Comparison of ENCODE assay signal across 7 cellular contexts in the genomic region with DNA sequence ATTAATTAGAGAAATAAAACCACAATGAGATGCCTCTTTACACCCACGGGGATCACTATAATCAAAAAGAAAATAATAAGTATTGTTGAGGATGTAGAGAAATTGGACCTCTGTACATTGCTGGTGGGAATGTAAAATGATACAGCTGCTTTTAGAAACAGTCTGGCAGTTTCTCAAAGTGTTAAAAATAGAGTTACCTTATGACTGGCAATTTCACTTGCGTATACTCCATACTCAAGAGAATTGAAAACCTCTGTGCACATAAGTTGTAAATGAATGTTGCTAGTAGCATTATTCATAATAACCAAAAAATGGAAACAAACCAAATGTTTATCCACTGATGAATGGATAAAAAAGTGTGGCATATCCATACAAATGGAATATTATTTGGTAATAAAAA. TPM values are rescaled to one million over a fixed set of nuclear protein-coding genes. Genes with fewer than 3 reads are reported as not detected.
DNase-seq lines count a peak whose midpoint lies in the region; ATAC-seq, FAIRE-seq and TF ChIP-seq lines count a peak whose summit lies in the region.
"Not testable (repeated sequence)": the region's sequence is repeated elsewhere in the genome, so short reads cannot be mapped to it uniquely, and the experiment has no call there.

No MANE protein-coding gene starts in this region.

- H3K4me1 ChIP-seq in GM12878 (ENCODE audit: control insufficient read depth, insufficient read depth, low read length), result not testable (repeated sequence)

- in situ Hi-C loops in GM12878 (cut with MboI), result not testable (repeated sequence)

- CTCF ChIA-PET in GM12878 (lab: Yijun Ruan, JAX), result not testable (repeated sequence)

- TF ChIP-seq CTCF in GM12878 (IDR thresholded peaks at IDR 0.05 in 2 of 3, conservative IDR thresholded peaks at IDR 0.05 in 1 of 3; ENCODE audit: control insufficient read depth in 2 of 3, extremely low read depth in 1 of 3, insufficient read depth in 1 of 3, low read depth in 3 of 3, low read length in 3 of 3), result not testable (repeated sequence)

- 0% methylated on average over 1 of the region's 2 CpGs for WGBS in GM12878 (ENCODE audit: insufficient coverage, insufficient replicate concordance, low lambda C conversion rate, missing lambda C conversion rate)

- FAIRE-seq in GM12878 (lab: Jason Lieb, UNC), result not testable (repeated sequence)

- H3K9ac ChIP-seq in GM12878 (ENCODE audit: control insufficient read depth, insufficient read depth, low read length), result not testable (repeated sequence)

- TF ChIP-seq POLR2A in GM12878 (IDR thresholded peaks at IDR 0.05; ENCODE audit: low read depth, low read length), result not testable (repeated sequence)

- not testable (repeated sequence) for H3K36me3 ChIP-seq in GM12878 (ENCODE audit: control insufficient read depth in 2 of 2, insufficient read depth in 2 of 2, low read length in 1 of 2)

- H3K79me2 ChIP-seq in GM12878 (ENCODE audit: control insufficient read depth, insufficient read depth, low read length), result peaks cover 27% of the 10 kb centered on the region

- not testable (repeated sequence) for H3K4me2 ChIP-seq in GM12878 (ENCODE audit: control insufficient read depth, insufficient read depth)

- intact Hi-C loops in GM12878 (cut with micrococcal nuclease; ENCODE audit: unreplicated experiment), result not testable (repeated sequence)

- H2AFZ ChIP-seq in GM12878 (ENCODE audit: control insufficient read depth, low read depth, low read length), result not testable (repeated sequence)

- SMC1A ChIA-PET in GM12878 (lab: Charles Lee; ENCODE audit: uncharacterized antibody, unreplicated experiment), result not testable (repeated sequence)

- RAD21 ChIA-PET in GM12878 (lab: Charles Lee; ENCODE audit: unreplicated experiment), result not testable (repeated sequence)

- not testable (repeated sequence) for H3K9me3 ChIP-seq in GM12878 (replicated peaks; ENCODE audit: control insufficient read depth, insufficient read depth, low read length)

- not testable (repeated sequence) for TF ChIP-seq EP300 in GM12878 (IDR thresholded peaks at IDR 0.05; ENCODE audit: borderline replicate concordance in 1 of 2, control insufficient read depth in 1 of 2, low read depth in 2 of 2, low read length in 2 of 2)

- DNase-seq in GM12878 (ENCODE audit: low read depth, low spot score), result not testable (repeated sequence)

- POLR2A ChIA-PET in GM12878 (lab: Charles Lee), result not testable (repeated sequence)

- peak overlapping the region; percentile 48 for H3K27ac ChIP-seq in GM12878 (ENCODE audit: control insufficient read depth, insufficient read depth)

- H4K20me1 ChIP-seq in GM12878 (ENCODE audit: control insufficient read depth, insufficient read depth), result not testable (repeated sequence)

- BruUV-seq in GM12878 (replicated peaks; lab: Mats Ljungman, UMichigan), result not testable (repeated sequence)

- ATAC-seq in GM18520 (IDR thresholded peaks at IDR 0.05; ENCODE audit: unreplicated experiment) (peak; percentile 71), GM19328 (IDR thresholded peaks at IDR 0.05; ENCODE audit: unreplicated experiment) (peak; percentile 58), GM21576 (IDR thresholded peaks at IDR 0.05; ENCODE audit: unreplicated experiment) (peak; percentile 88), HG02759 (IDR thresholded peaks at IDR 0.05; ENCODE audit: unreplicated experiment) (peak; percentile 70), HG03045 (IDR thresholded peaks at IDR 0.05; ENCODE audit: unreplicated experiment) (peak; percentile 69), HG03378 (IDR thresholded peaks at IDR 0.05; ENCODE audit: unreplicated experiment) (peak; percentile 80), GM12878 (peak; percentile 80)

- H3K27me3 ChIP-seq in GM12878 (replicated peaks in 1 of 2; ENCODE audit: control insufficient read depth in 2 of 2, insufficient read depth in 2 of 2, low read length in 1 of 2), result not testable (repeated sequence)

- not testable (repeated sequence) for H3K4me3 ChIP-seq in GM12878

- TF ChIP-seq RAD21 in GM12878 (IDR thresholded peaks at IDR 0.05; ENCODE audit: insufficient read depth, low read depth, low read length), result not testable (repeated sequence)

TF ChIP-seq in GM12878, 131 proteins besides CTCF, POLR2A, EP300 and RAD21:
- peak; percentile 37; the same call in 1 of the 2 replicates for TF ChIP-seq JUNB (IDR thresholded peaks at IDR 0.05)

RNA-seq across cellular contexts. Expression of a gene that starts 6.3 kb away (rescaled TPM):
- total RNA-seq in GM12878 (2013; cell fraction: nucleolus; rRNA removed), result 104 and 107 TPM in 2 replicates
- total RNA-seq in GM12878 (2014; rRNA removed) (25.3 and 28.6 TPM in 2 replicates), GM12878 (2014; rRNA removed; fragmentation: Illumina TruSeq; extraction: Trizol) (17.0 and 19.5 TPM in 2 replicates), GM12878 (2021) (19.4 and 23.8 TPM in 2 replicates)
- polyA plus RNA-seq in GM12878 (2011; ENCODE audit: low read depth), result 8.6 TPM
- polyA plus RNA-seq in GM12878 (2011; rRNA removed) (19.4 and 21.7 TPM in 2 replicates), GM12878 (2014; fragmentation: Illumina TruSeq; extraction: Trizol) (15.8 and 16.3 TPM in 2 replicates), GM12878 (2014; fragmentation: Nextera tagmentation; extraction: Ambion mirVana) (1 to 10 TPM; 5.0 to 6.0 TPM), GM12878 (2014; rRNA removed) (30.4 and 31.0 TPM in 2 replicates), GM12878 (2016; fragmentation: Nextera tagmentation; extraction: Ambion mirVana) (10 to 100 TPM; 15.6 to 16.0 TPM)
- polyA plus RNA-seq in GM12878 (2011; cell fraction: cytosol; rRNA removed), result 9.7 and 10.2 TPM in 2 replicates
- 38.0 and 65.9 TPM in 2 replicates for polyA plus RNA-seq in GM12878 (2011; cell fraction: nucleus; rRNA removed)
- 10.3 and 13.6 TPM in 2 replicates for polyA plus RNA-seq in GM12878 (2012)
- polyA minus RNA-seq in GM12878 (2011; rRNA and poly(A)+ RNA removed), result 14.5 and 19.5 TPM in 2 replicates
- polyA minus RNA-seq in GM12878 (2011; cell fraction: cytosol; rRNA and poly(A)+ RNA removed), result 6.1 and 7.7 TPM in 2 replicates
- 33.7 and 61.8 TPM in 2 replicates for polyA minus RNA-seq in GM12878 (2011; cell fraction: nucleus; rRNA and poly(A)+ RNA removed)

RNA-seq across cellular contexts. Expression of a gene that starts 6.3 kb away (rescaled TPM):
- 115 and 130 TPM in 2 replicates for total RNA-seq in GM12878 (2013; cell fraction: nucleolus; rRNA removed)
- total RNA-seq in GM12878 (2014; rRNA removed), result 22.5 and 30.2 TPM in 2 replicates
- 34.5 and 35.4 TPM in 2 replicates for total RNA-seq in GM12878 (2014; rRNA removed; fragmentation: Illumina TruSeq; extraction: Trizol)
- total RNA-seq in GM12878 (2021), result 26.4 and 28.3 TPM in 2 replicates
- 7.6 TPM for polyA plus RNA-seq in GM12878 (2011; ENCODE audit: low read depth)
- polyA plus RNA-seq in GM12878 (2011; rRNA removed), result 18.7 and 23.6 TPM in 2 replicates
- 9.1 and 9.7 TPM in 2 replicates for polyA plus RNA-seq in GM12878 (2011; cell fraction: cytosol; rRNA removed)
- polyA plus RNA-seq in GM12878 (2011; cell fraction: nucleus; rRNA removed), result 18.4 and 18.7 TPM in 2 replicates
- 9.8 and 13.6 TPM in 2 replicates for polyA plus RNA-seq in GM12878 (2012)
- polyA plus RNA-seq in GM12878 (2014; fragmentation: Illumina TruSeq; extraction: Trizol), result 21.4 and 25.2 TPM in 2 replicates
- 1 to 10 TPM; 4.8 to 6.2 TPM for polyA plus RNA-seq in GM12878 (2014; fragmentation: Nextera tagmentation; extraction: Ambion mirVana)
- 19.2 and 19.7 TPM in 2 replicates for polyA plus RNA-seq in GM12878 (2014; rRNA removed)
- polyA plus RNA-seq in GM12878 (2016; fragmentation: Nextera tagmentation; extraction: Ambion mirVana), result 10 to 100 TPM; 28.5 to 29.4 TPM
- polyA minus RNA-seq in GM12878 (2011; rRNA and poly(A)+ RNA removed), result 28.6 and 33.3 TPM in 2 replicates
- 9.8 and 10.4 TPM in 2 replicates for polyA minus RNA-seq in GM12878 (2011; cell fraction: cytosol; rRNA and poly(A)+ RNA removed)
- polyA minus RNA-seq in GM12878 (2011; cell fraction: nucleus; rRNA and poly(A)+ RNA removed), result 29.4 and 48.2 TPM in 2 replicates

RNA-seq across cellular contexts. Expression of a gene that starts 40.1 kb away (rescaled TPM):
- 49.3 and 53.2 TPM in 2 replicates for total RNA-seq in GM12878 (2013; cell fraction: nucleolus; rRNA removed)
- total RNA-seq in GM12878 (2014; rRNA removed) (12.6 and 14.3 TPM in 2 replicates), GM12878 (2014; rRNA removed; fragmentation: Illumina TruSeq; extraction: Trizol) (10.2 and 11.1 TPM in 2 replicates), GM12878 (2021) (14.3 and 14.7 TPM in 2 replicates)
- polyA plus RNA-seq in GM12878 (2011; ENCODE audit: low read depth), result 7.8 TPM
- polyA plus RNA-seq in GM12878 (2011; rRNA removed) (15.3 and 19.7 TPM in 2 replicates), GM12878 (2014; fragmentation: Illumina TruSeq; extraction: Trizol) (17.0 and 20.3 TPM in 2 replicates), GM12878 (2014; fragmentation: Nextera tagmentation; extraction: Ambion mirVana) (1 to 10 TPM in 1 of 2 experiments, under 1 TPM in 1; 0.66 to 2.5 TPM), GM12878 (2014; rRNA removed) (24.0 and 26.0 TPM in 2 replicates), GM12878 (2016; fragmentation: Nextera tagmentation; extraction: Ambion mirVana) (1 to 10 TPM; 7.8 to 8.6 TPM)
- 9.6 and 14.6 TPM in 2 replicates for polyA plus RNA-seq in GM12878 (2011; cell fraction: cytosol; rRNA removed)
- polyA plus RNA-seq in GM12878 (2011; cell fraction: nucleus; rRNA removed), result 93.6 and 113 TPM in 2 replicates
- 13.0 and 13.7 TPM in 2 replicates for polyA plus RNA-seq in GM12878 (2012)
- 4.7 and 6.6 TPM in 2 replicates for polyA minus RNA-seq in GM12878 (2011; rRNA and poly(A)+ RNA removed)
- polyA minus RNA-seq in GM12878 (2011; cell fraction: cytosol; rRNA and poly(A)+ RNA removed), result 1.3 and 1.8 TPM in 2 replicates
- polyA minus RNA-seq in GM12878 (2011; cell fraction: nucleus; rRNA and poly(A)+ RNA removed), result 7.0 and 14.7 TPM in 2 replicates
